In genomic region chr3:133479401-133479800, GRCh38 we compare ENCODE assay signal across 12 cellular contexts.
"Had no signal": no experiment of that assay in that cellular context is flagged by ENCODE, and none has a peak within 500 bp of the region (broad histone marks: within the 10 kb centered on the region; RNA-seq: fewer than 3 reads in every experiment).

No MANE protein-coding gene starts in this region.

- H3K36me3 ChIP-seq: pancreas had no signal

- DNase-seq: activated CD4-positive, alpha-beta T cell treated with anti-CD3 and anti-CD28 coated beads, Interleukin-2, amount 50 U/mL, for 4 hours; activated naive CD4-positive, alpha-beta T cell; activated naive CD8-positive, alpha-beta T cell treated with anti-CD3 and anti-CD28 coated beads, Interleukin-2, amount 10 ng/mL, durations not matched to agents 7 days and 5 days; activated T-cell treated with anti-CD3 and anti-CD28 coated beads for 4 hours; effector memory CD4-positive, alpha-beta T cell; foreskin melanocyte; immature natural killer cell; naive B cell; substantia nigra; T-helper 9 cell had no signal

- H3K27me3 ChIP-seq: pancreas had no signal

- H3K9me3 ChIP-seq: pancreas had no signal

- H3K4me3 ChIP-seq: lung, pancreas had no signal
